ENCODE assay signal across 13 cellular contexts in the genomic region with DNA sequence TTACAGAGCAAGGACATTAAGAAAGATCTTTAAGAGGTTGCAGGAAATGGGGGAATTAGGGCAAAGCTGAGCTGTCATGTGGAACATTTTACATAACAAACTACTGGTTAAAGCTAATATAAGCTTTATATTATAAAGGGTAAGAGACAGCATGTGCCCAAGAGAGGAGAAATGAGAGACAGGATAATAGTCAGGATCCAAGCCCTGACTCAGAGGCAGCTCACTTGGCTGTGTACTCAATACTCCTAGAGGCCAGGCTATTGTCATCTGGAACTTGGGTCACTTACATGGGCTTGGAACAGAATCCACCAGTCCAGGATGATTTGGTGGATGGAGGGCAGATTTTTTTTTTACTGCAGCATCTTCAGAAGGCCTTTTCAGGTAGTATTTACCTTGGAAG.
"Had no signal": no experiment of that assay in that cellular context is flagged by ENCODE, and none has a peak within 500 bp of the region (broad histone marks: within the 10 kb centered on the region; RNA-seq: fewer than 3 reads in every experiment).

No MANE protein-coding gene starts in this region.

- H3K4me3 ChIP-seq: coronary artery, esophagus muscularis mucosa, gastroesophageal sphincter, heart right ventricle, tibial artery, vagina had no signal

- H3K9me3 ChIP-seq: esophagus muscularis mucosa, gastroesophageal sphincter, heart right ventricle, tibial artery, vagina had no signal

- DNase-seq: activated naive CD8-positive, alpha-beta T cell treated with anti-CD3 and anti-CD28 coated beads for 36 hours; effector CD4-positive, alpha-beta T cell; heart right ventricle; naive thymus-derived CD8-positive, alpha-beta T cell; stimulated activated CD4-positive, alpha-beta T cell treated with anti-CD3 and anti-CD28 coated beads, Interleukin-12 subunit alpha, Interleukin-12 subunit beta, amount 100 ng/mL, for 4 hours; stimulated activated CD4-positive, alpha-beta T cell treated with anti-CD3 and anti-CD28 coated beads, Interleukin-2, amount 100 ng/mL, for 24 hours; T-helper 1 cell; T1000; tibial artery had no signal

- H3K27me3 ChIP-seq: esophagus muscularis mucosa, gastroesophageal sphincter, tibial artery, vagina had no signal

- H3K36me3 ChIP-seq: esophagus muscularis mucosa, gastroesophageal sphincter, heart right ventricle, tibial artery, vagina had no signal

- H3K27ac ChIP-seq: coronary artery, esophagus muscularis mucosa, gastroesophageal sphincter, heart right ventricle, tibial artery, vagina had no signal

- H3K4me1 ChIP-seq: gastroesophageal sphincter, heart right ventricle, tibial artery, vagina had no signal
